7 cellular contexts compared by ENCODE assay signal in the genomic region with DNA sequence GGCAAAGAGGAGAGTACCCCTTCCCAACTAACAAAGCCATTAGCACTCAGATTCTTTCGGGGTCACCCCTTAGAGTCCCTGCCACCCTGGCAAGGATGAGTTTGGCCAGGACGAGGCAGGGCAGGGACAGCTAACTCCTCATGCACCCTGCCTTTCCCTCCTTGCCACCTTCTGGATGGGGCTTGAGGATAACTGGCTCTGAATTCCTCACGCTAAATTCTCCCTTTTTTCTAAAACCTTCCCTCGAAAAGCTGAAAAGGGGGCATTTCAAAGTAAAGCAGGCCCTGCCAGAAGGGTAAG. TPM values are rescaled to one million over a fixed set of nuclear protein-coding genes. Genes with fewer than 3 reads are reported as not detected.
A peak's percentile ranks its signal among the peaks of the same experiment; 100 is the strongest.
DNase-seq lines count a peak whose midpoint lies in the region; ATAC-seq and TF ChIP-seq lines count a peak whose summit lies in the region.

No MANE protein-coding gene starts in this region.

- peak overlapping the region; percentile 80 for H3K4me3 Mint-ChIP-seq in activated naive CD8-positive, alpha-beta T cell treated with anti-CD3 and anti-CD28 coated beads, Interleukin-2, amount 10 ng/mL, durations not matched to agents 7 days and 5 days

- peak overlapping the region; percentile 50 for H3K27ac ChIP-seq in layer of hippocampus (ENCODE audit: low read depth, low read length)
- peak overlapping the region; percentile 53 for H3K27ac ChIP-seq in substantia nigra (ENCODE audit: low read depth, low read length, poor library complexity, severe bottlenecking)

- no peaks in the 10 kb centered on the region for H3K27me3 Mint-ChIP-seq in activated naive CD8-positive, alpha-beta T cell treated with anti-CD3 and anti-CD28 coated beads, Interleukin-2, amount 10 ng/mL, durations not matched to agents 7 days and 5 days

- no peaks in the 10 kb centered on the region for H4K20me1 ChIP-seq in Loucy (ENCODE audit: insufficient read depth, low read length, poor library complexity, severe bottlenecking)

- H3K79me2 ChIP-seq in Loucy (ENCODE audit: insufficient read depth, low read length): no peaks in the 10 kb centered on the region

- no peaks in the 10 kb centered on the region for H3K9me3 ChIP-seq in Loucy (ENCODE audit: insufficient read depth, low read depth, low read length)

- H3K9me3 Mint-ChIP-seq in activated naive CD8-positive, alpha-beta T cell treated with anti-CD3 and anti-CD28 coated beads, Interleukin-2, amount 10 ng/mL, durations not matched to agents 7 days and 5 days: no peaks in the 10 kb centered on the region

- H3K4me3 ChIP-seq in Loucy (ENCODE audit: low read length, poor library complexity, severe bottlenecking): peak overlapping the region; percentile 87

- H3K27ac Mint-ChIP-seq in activated naive CD8-positive, alpha-beta T cell treated with anti-CD3 and anti-CD28 coated beads, Interleukin-2, amount 10 ng/mL, durations not matched to agents 7 days and 5 days: peak overlapping the region; percentile 86

- TF ChIP-seq CTCF in Loucy (conservative IDR thresholded peaks at IDR 0.05; ENCODE audit: low read length) (no peak), omental fat pad (IDR thresholded peaks at IDR 0.05) (no peak)

- H3F3A ChIP-seq in Loucy (ENCODE audit: low read depth): peaks cover 15% of the 10 kb centered on the region

- ATAC-seq in activated naive CD8-positive, alpha-beta T cell treated with anti-CD3 and anti-CD28 coated beads, Interleukin-2, amount 10 ng/mL, durations not matched to agents 7 days and 5 days (ENCODE audit: low read depth): no peak
- no peak for ATAC-seq in HG03378 (IDR thresholded peaks at IDR 0.05; ENCODE audit: unreplicated experiment)
- no peak for ATAC-seq in omental fat pad (ENCODE audit: low FRiP score)

- H3K9me2 ChIP-seq in Loucy (replicated peaks; ENCODE audit: low read depth, low read length): no peaks in the 10 kb centered on the region

- H3K36me3 Mint-ChIP-seq in activated naive CD8-positive, alpha-beta T cell treated with anti-CD3 and anti-CD28 coated beads, Interleukin-2, amount 10 ng/mL, durations not matched to agents 7 days and 5 days: peaks cover 12% of the 10 kb centered on the region

- H3K9ac ChIP-seq in Loucy (ENCODE audit: low read depth, low read length, poor library complexity, severe bottlenecking): peak overlapping the region; percentile 65

- peak; percentile 33 for DNase-seq in activated naive CD8-positive, alpha-beta T cell treated with anti-CD3 and anti-CD28 coated beads, Interleukin-2, amount 10 ng/mL, durations not matched to agents 7 days and 5 days
- DNase-seq in substantia nigra (lab: John Stamatoyannopoulos, UW) (no peak), omental fat pad (ENCODE audit: low spot score) (no peak), RKO (ENCODE audit: low spot score) (no peak)

- peak overlapping the region; percentile 94 for H3K4me2 ChIP-seq in Loucy (ENCODE audit: low read depth, low read length, poor library complexity, severe bottlenecking)

- H3K4me1 Mint-ChIP-seq in activated naive CD8-positive, alpha-beta T cell treated with anti-CD3 and anti-CD28 coated beads, Interleukin-2, amount 10 ng/mL, durations not matched to agents 7 days and 5 days: peaks cover 54% of the 10 kb centered on the region

- H3K36me3 ChIP-seq in Loucy (ENCODE audit: insufficient read depth, low read length): no peaks in the 10 kb centered on the region

- H3K4me1 ChIP-seq in Loucy (ENCODE audit: insufficient read depth, low read length, poor library complexity, severe bottlenecking): peaks cover 49% of the 10 kb centered on the region

- H2AFZ ChIP-seq in Loucy (ENCODE audit: low read length): no peak overlapping the region

- H3K27me3 ChIP-seq in Loucy (ENCODE audit: insufficient read depth, low read length, poor library complexity, severe bottlenecking): no peaks in the 10 kb centered on the region
- H3K27me3 ChIP-seq in layer of hippocampus (ENCODE audit: control insufficient read depth, insufficient read depth, low read length): no peaks in the 10 kb centered on the region

- POLR2A ChIA-PET in activated naive CD8-positive, alpha-beta T cell treated with anti-CD3 and anti-CD28 coated beads, Interleukin-2, amount 10 ng/mL, durations not matched to agents 7 days and 5 days (lab: Charles Lee): interaction anchor here (1.0 to 2.3 kb wide), 4 partner anchors 9 to 29 kb away, joined by 3 to 8 read pairs (median 3); a partner anchor contains a TSS

RNA-seq across cellular contexts. Expression of gene RARG, which starts 9.1 kb away (rescaled TPM):
- total RNA-seq in activated naive CD8-positive, alpha-beta T cell treated with anti-CD3 and anti-CD28 coated beads, Interleukin-2, amount 10 ng/mL, durations not matched to agents 7 days and 5 days: 10 to 100 TPM; 38.1 to 40.3 TPM
- 10 to 100 TPM in 3 of 4 donors, 1 to 10 TPM in 1; 4.3 to 23.5 (median 13.2) TPM for total RNA-seq in omental fat pad

RNA-seq across cellular contexts. Expression of gene ITGB7, which starts 15.9 kb away (rescaled TPM):
- total RNA-seq in activated naive CD8-positive, alpha-beta T cell treated with anti-CD3 and anti-CD28 coated beads, Interleukin-2, amount 10 ng/mL, durations not matched to agents 7 days and 5 days: 100 to 1,000 TPM; 415 to 420 TPM
- 1 to 10 TPM; 1.1 to 2.8 (median 1.9) TPM for total RNA-seq in omental fat pad

RNA-seq across cellular contexts. Expression of gene CSAD, which starts 42.2 kb away (rescaled TPM):
- 10 to 100 TPM; 28.1 to 38.3 TPM for total RNA-seq in activated naive CD8-positive, alpha-beta T cell treated with anti-CD3 and anti-CD28 coated beads, Interleukin-2, amount 10 ng/mL, durations not matched to agents 7 days and 5 days
- 100 to 1,000 TPM in 1 of 4 donors, 10 to 100 TPM in 3; 71.1 to 118 (median 81.7) TPM for total RNA-seq in omental fat pad

RNA-seq across cellular contexts. Expression of gene ZNF740, which starts 42.4 kb away (rescaled TPM):
- 10 to 100 TPM; 53.6 to 60.2 TPM for total RNA-seq in activated naive CD8-positive, alpha-beta T cell treated with anti-CD3 and anti-CD28 coated beads, Interleukin-2, amount 10 ng/mL, durations not matched to agents 7 days and 5 days
- 10 to 100 TPM; 11.2 to 21.8 (median 16.5) TPM for total RNA-seq in omental fat pad

RNA-seq across cellular contexts. Expression of gene ESPL1, which starts 45.1 kb away (rescaled TPM):
- 10 to 100 TPM; 90.5 to 91.0 TPM for total RNA-seq in activated naive CD8-positive, alpha-beta T cell treated with anti-CD3 and anti-CD28 coated beads, Interleukin-2, amount 10 ng/mL, durations not matched to agents 7 days and 5 days
- 1 to 10 TPM in 1 of 4 donors, under 1 TPM in 3; 0.63 to 2.0 (median 0.90) TPM for total RNA-seq in omental fat pad

Comparison
In these comparisons a context has a peak if more than half of its experiments do, and no peak if none do; other contexts are left out.
1. RNA of gene ITGB7, which starts 15.9 kb away (total RNA-seq): 415 to 420 TPM in activated naive CD8-positive, alpha-beta T cell treated with anti-CD3 and anti-CD28 coated beads, Interleukin-2, amount 10 ng/mL, durations not matched to agents 7 days and 5 days; 1.1 to 2.8 TPM in omental fat pad; every median in the first group is over 100 times any median in the second.